In the genomic region with DNA sequence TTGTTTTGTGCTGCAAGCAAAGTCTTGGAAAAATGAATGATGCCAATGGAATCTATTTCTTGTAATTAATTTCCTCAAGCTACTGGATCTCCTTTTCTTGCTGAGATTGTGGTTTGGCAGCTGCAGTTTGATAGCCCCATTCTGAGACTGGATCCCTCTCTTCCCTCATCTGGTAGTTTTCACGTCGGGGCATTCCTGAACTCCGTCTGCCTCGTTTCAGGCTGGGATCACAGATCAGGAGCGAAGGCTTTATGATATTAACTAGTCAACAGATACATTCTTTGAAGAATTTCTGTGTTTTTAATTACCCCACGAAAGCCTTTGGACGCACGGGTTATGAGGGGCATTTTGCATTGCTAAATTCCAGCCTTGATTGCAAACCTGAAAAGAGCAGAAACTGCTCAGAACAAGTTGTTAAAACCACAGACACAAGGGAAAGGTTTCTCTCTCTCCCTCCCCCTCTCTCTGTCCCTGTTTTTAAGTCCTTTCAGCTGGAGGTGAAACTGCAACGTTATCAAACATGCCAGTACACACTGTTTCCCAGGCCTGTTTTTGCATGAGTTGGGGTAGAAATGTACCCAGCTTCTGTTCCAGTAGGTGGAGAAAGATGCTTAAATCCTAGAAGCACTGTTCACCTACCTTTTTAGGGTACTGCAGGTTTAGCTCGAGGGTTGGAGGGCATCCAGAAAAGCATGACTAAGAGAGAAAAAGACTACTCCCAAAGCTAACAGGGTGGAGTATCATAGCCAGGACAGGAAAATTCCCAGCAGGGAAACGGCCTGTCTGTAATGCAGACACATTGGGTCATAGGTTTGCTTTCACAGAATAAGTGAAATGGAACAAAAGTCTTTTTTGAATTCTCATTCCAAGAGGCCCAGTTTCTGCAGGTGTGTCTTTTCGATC, we compare ENCODE assay signal across 9 cellular contexts.
DNase-seq lines count a peak whose midpoint lies in the region; ATAC-seq lines count a peak whose summit lies in the region.
"Had no signal": no experiment of that assay in that cellular context is flagged by ENCODE, and none has a peak within 500 bp of the region (broad histone marks: within the 10 kb centered on the region; RNA-seq: fewer than 3 reads in every experiment).

No MANE protein-coding gene starts in this region.

- H2BK15ac ChIP-seq in mesendoderm (replicated peaks; ENCODE audit: low read depth): peak overlapping the region; percentile 43

- peak overlapping the region; percentile 19; the same call in 1 of the 2 replicates for H3K4me3 ChIP-seq in ACC112 (ENCODE audit: low read depth, low read length)
- H3K4me3 ChIP-seq in Jurkat, Clone E6-1 (ENCODE audit: low read length): no peak overlapping the region
- H3K4me3 ChIP-seq in mesendoderm (ENCODE audit: low read length): no peak overlapping the region

- peak; percentile 19 for DNase-seq in Jurkat, Clone E6-1 (ENCODE audit: low read depth, low spot score)
- DNase-seq in dedifferentiated amniotic fluid mesenchymal stem cell (ENCODE audit: extremely low spot score) (peak; percentile 52), mesendoderm (no peak), hippocampal formation (lab: John Stamatoyannopoulos, UW) (no peak), T-cell (no peak)
- DNase-seq in naive thymus-derived CD8-positive, alpha-beta T cell: no peak
- DNase-seq: activated effector memory CD4-positive, alpha-beta T cell treated with anti-CD3 and anti-CD28 coated beads, Interleukin-2, amount 50 U/mL, for 16 hours had no signal

- no CpG with 5 or more reads among the region's 12 CpGs for WGBS in mesendoderm (ENCODE audit: extremely low coverage, insufficient coverage, low lambda C conversion rate)

- H3K79me2 ChIP-seq in ACC112 (ENCODE audit: control insufficient read depth, insufficient read depth, low read length, unreplicated experiment) (peaks cover 5% of the 10 kb centered on the region), mesendoderm (ENCODE audit: control insufficient read depth, insufficient read depth, low read length) (peaks cover 74% of the 10 kb centered on the region)

- H3K36me3 ChIP-seq in ACC112 (ENCODE audit: insufficient read depth, low read length) (no peaks in the 10 kb centered on the region), mesendoderm (ENCODE audit: control insufficient read depth, insufficient read depth, low read length) (no peaks in the 10 kb centered on the region)

- H3K27me3 ChIP-seq in ACC112 (ENCODE audit: insufficient read depth, low read length) (no peaks in the 10 kb centered on the region), mesendoderm (ENCODE audit: insufficient read depth, low read length, poor library complexity) (no peaks in the 10 kb centered on the region)

- H3K4ac ChIP-seq in mesendoderm (ENCODE audit: low read depth, low read length): peak overlapping the region; percentile 77

- H3K9ac ChIP-seq in mesendoderm (ENCODE audit: low read length): peak overlapping the region; percentile 57

- no peak overlapping the region for H3K4me2 ChIP-seq in mesendoderm (ENCODE audit: low read length)

- H2AK5ac ChIP-seq in mesendoderm (ENCODE audit: low read length): peak overlapping the region; percentile 28

- H3K18ac ChIP-seq in mesendoderm (ENCODE audit: low read length): peak overlapping the region; percentile 92

- peaks cover 3% of the 10 kb centered on the region for H3K36me3 Mint-ChIP-seq in T-cell
- H3K36me3 Mint-ChIP-seq in naive thymus-derived CD8-positive, alpha-beta T cell: no peaks in the 10 kb centered on the region

- H3K56ac ChIP-seq in mesendoderm (ENCODE audit: low read length): peak overlapping the region; percentile 57

- no peak overlapping the region for H3K4me3 Mint-ChIP-seq in T-cell
- H3K4me3 Mint-ChIP-seq in naive thymus-derived CD8-positive, alpha-beta T cell: no peak overlapping the region

- peak overlapping the region; percentile 17 for H2AFZ ChIP-seq in ACC112 (ENCODE audit: low read length, unreplicated experiment)

- H2BK5ac ChIP-seq in mesendoderm (ENCODE audit: low read length): peak overlapping the region; percentile 23

- CTCF ChIA-PET in T-cell (lab: Charles Lee): no interaction called here

- H3K4me1 ChIP-seq in ACC112 (ENCODE audit: control insufficient read depth, insufficient read depth, low read length, unreplicated experiment) (peaks cover 23% of the 10 kb centered on the region), mesendoderm (ENCODE audit: control insufficient read depth, low read depth, low read length) (peaks cover 15% of the 10 kb centered on the region)

- ATAC-seq in T-cell (replicated peaks in 1 of 4): no peak
- ATAC-seq in GM18858 (IDR thresholded peaks at IDR 0.05; ENCODE audit: unreplicated experiment): no peak
- no peak for ATAC-seq in naive thymus-derived CD8-positive, alpha-beta T cell

- no peak overlapping the region for H4K5ac ChIP-seq in mesendoderm (ENCODE audit: low read length)

- peak overlapping the region; percentile 96 for H4K8ac ChIP-seq in mesendoderm (ENCODE audit: low read depth, low read length)

- H3K27ac Mint-ChIP-seq in T-cell: no peak overlapping the region
- H3K27ac Mint-ChIP-seq in naive thymus-derived CD8-positive, alpha-beta T cell: peak overlapping the region in 1 of 10 donors; percentile 46

- H3K27me3 Mint-ChIP-seq in T-cell: no peaks in the 10 kb centered on the region
- H3K27me3 Mint-ChIP-seq in naive thymus-derived CD8-positive, alpha-beta T cell: no peaks in the 10 kb centered on the region

- H3K9me3 Mint-ChIP-seq in T-cell: no peaks in the 10 kb centered on the region
- no peaks in the 10 kb centered on the region for H3K9me3 Mint-ChIP-seq in naive thymus-derived CD8-positive, alpha-beta T cell

- peaks cover 25% of the 10 kb centered on the region for H3K79me1 ChIP-seq in mesendoderm (ENCODE audit: low read length)

- H3K23ac ChIP-seq in mesendoderm (ENCODE audit: low read length): no peak overlapping the region

- H3K27ac ChIP-seq in ACC112 (ENCODE audit: low read depth, low read length): peak overlapping the region; percentile 14; the same call in 1 of the 2 replicates
- H3K27ac ChIP-seq in mesendoderm (ENCODE audit: low read depth, low read length): peak overlapping the region; percentile 73

- POLR2A ChIA-PET in T-cell (lab: Charles Lee): no interaction called here
- POLR2A ChIA-PET in naive thymus-derived CD8-positive, alpha-beta T cell (lab: Charles Lee): no interaction called here

- H3K4me1 Mint-ChIP-seq in T-cell: peaks cover 6 to 11% (median 8%) of the 10 kb centered on the region in 3 donors
- peaks cover 9 to 17% (median 9%) of the 10 kb centered on the region in 4 donors for H3K4me1 Mint-ChIP-seq in naive thymus-derived CD8-positive, alpha-beta T cell

- H2BK120ac ChIP-seq in mesendoderm (ENCODE audit: low read depth, low read length): peak overlapping the region; percentile 64

Comparison
In these comparisons a context has a peak if more than half of its experiments do, and no peak if none do; other contexts are left out.
1. DNase-seq: peak in Jurkat, Clone E6-1 (single experiment) and dedifferentiated amniotic fluid mesenchymal stem cell (single experiment); none in mesendoderm (single experiment), hippocampal formation (0 of 2), T-cell (0 of 34) and naive thymus-derived CD8-positive, alpha-beta T cell (0 of 10).